Comparison of ENCODE assay signal across 1 cellular context in genomic region chr17:30378797-30379302, GRCh38.
A peak's percentile ranks its signal among the peaks of the same experiment; 100 is the strongest.
TF ChIP-seq lines count a peak whose summit lies in the region.

CPD (plus strand) TSS chr17:30378927; CDS start chr17:30378981, 54 bp downstream.

TF ChIP-seq in K562, 482 proteins besides CTCF, POLR2A, EP300 and RAD21 (continued from another document and continues in another):
- TF ChIP-seq, protein P1, sequence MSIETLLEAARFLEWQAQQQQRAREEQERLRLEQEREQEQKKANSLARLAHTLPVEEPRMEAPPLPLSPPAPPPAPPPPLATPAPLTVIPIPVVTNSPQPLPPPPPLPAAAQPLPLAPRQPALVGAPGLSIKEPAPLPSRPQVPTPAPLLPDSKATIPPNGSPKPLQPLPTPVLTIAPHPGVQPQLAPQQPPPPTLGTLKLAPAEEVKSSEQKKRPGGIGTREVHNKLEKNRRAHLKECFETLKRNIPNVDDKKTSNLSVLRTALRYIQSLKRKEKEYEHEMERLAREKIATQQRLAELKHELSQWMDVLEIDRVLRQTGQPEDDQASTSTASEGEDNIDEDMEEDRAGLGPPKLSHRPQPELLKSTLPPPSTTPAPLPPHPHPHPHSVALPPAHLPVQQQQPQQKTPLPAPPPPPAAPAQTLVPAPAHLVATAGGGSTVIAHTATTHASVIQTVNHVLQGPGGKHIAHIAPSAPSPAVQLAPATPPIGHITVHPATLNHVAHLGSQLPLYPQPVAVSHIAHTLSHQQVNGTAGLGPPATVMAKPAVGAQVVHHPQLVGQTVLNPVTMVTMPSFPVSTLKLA (conservative IDR thresholded peaks at IDR 0.05) = peak in 1 of 2 experiments; percentile 50; a peak in 1 of 4 replicates
- TF ChIP-seq RBBP5 (IDR thresholded peaks at IDR 0.05; ENCODE audit: borderline replicate concordance, insufficient read depth, low read length, poor library complexity, severe bottlenecking) (peak; percentile 69), PTBP1 (IDR thresholded peaks at IDR 0.05; ENCODE audit: low read depth, low read length) (no peak), RCOR1 (IDR thresholded peaks at IDR 0.05; ENCODE audit: borderline replicate concordance in 1 of 2, low read depth in 2 of 2, low read length in 2 of 2) (peak in 1 of 2 experiments; percentile 17; a peak in 1 of 4 replicates), GABPA (tag; conservative IDR thresholded peaks at IDR 0.05; ENCODE audit: low read depth) (peak; percentile 88), TRIM28 (IDR thresholded peaks at IDR 0.05) (no peak), ZNF12 (CRISPR knock-in tag; IDR thresholded peaks at IDR 0.05) (no peak), MAFK (IDR thresholded peaks at IDR 0.05; ENCODE audit: low read length) (no peak), SMAD1 (IDR thresholded peaks at IDR 0.05; ENCODE audit: low read depth, low read length, partially characterized antibody) (no peak), ZNF583 (CRISPR knock-in tag; IDR thresholded peaks at IDR 0.05) (0 out of 2 replicates have a peak, but pooled peaks have one; percentile 67), ZNF354B (CRISPR knock-in tag; IDR thresholded peaks at IDR 0.05) (no peak), SMARCA5 (IDR thresholded peaks at IDR 0.05) (no peak), GATAD2A (IDR thresholded peaks at IDR 0.05) (0 out of 2 replicates have a peak, but pooled peaks have one; percentile 17), HNRNPK (IDR thresholded peaks at IDR 0.05; ENCODE audit: low read depth, low read length, poor library complexity, severe bottlenecking) (no peak), PATZ1 (CRISPR knock-in tag; IDR thresholded peaks at IDR 0.05; ENCODE audit: borderline replicate concordance) (no peak), CBFA2T2 (conservative IDR thresholded peaks at IDR 0.05) (no peak), FUS (optimal IDR thresholded peaks at IDR 0.05; ENCODE audit: low read depth, low read length) (no peak), PHF8 (IDR thresholded peaks at IDR 0.05; ENCODE audit: borderline replicate concordance, low read length) (peak; percentile 79; the same call in 1 of the 2 replicates), ELF2 (CRISPR knock-in tag; IDR thresholded peaks at IDR 0.05) (0 out of 2 replicates have a peak, but pooled peaks have one; percentile 13), U2AF1 (optimal IDR thresholded peaks at IDR 0.05; ENCODE audit: low read depth, low read length) (peak; percentile 13), ATF1 (CRISPR knock-in tag; IDR thresholded peaks at IDR 0.05) (no peak), ATF1 (tag; IDR thresholded peaks at IDR 0.05) (peak; percentile 90), SRSF7 (optimal IDR thresholded peaks at IDR 0.05; ENCODE audit: low read depth, low read length) (no peak), ZNF384 (IDR thresholded peaks at IDR 0.05; ENCODE audit: low read depth, low read length) (no peak), ZNF592 (IDR thresholded peaks at IDR 0.05) (no peak), CTBP1 (IDR thresholded peaks at IDR 0.05; ENCODE audit: borderline replicate concordance) (peak; percentile 85), TBP (optimal IDR thresholded peaks at IDR 0.05; ENCODE audit: low read depth, low read length) (peak; percentile 65), WHSC1 (IDR thresholded peaks at IDR 0.05; ENCODE audit: low read length) (no peak), FOXA3 (CRISPR knock-in tag; conservative IDR thresholded peaks at IDR 0.05 in 1 of 2, IDR thresholded peaks at IDR 0.05 in 1 of 2) (no peak), POLR2B (IDR thresholded peaks at IDR 0.05; ENCODE audit: low read depth, partially characterized antibody) (peak; percentile 69), SLC30A9 (CRISPR knock-in tag; IDR thresholded peaks at IDR 0.05) (no peak), SP1 (CRISPR knock-in tag; IDR thresholded peaks at IDR 0.05) (peak; percentile 68; the same call in 1 of the 2 replicates), DNMT1 (IDR thresholded peaks at IDR 0.05) (no peak), ARID1B (IDR thresholded peaks at IDR 0.05) (no peak), RBM15 (IDR thresholded peaks at IDR 0.05; ENCODE audit: insufficient read depth, low read length) (no peak), BCOR (IDR thresholded peaks at IDR 0.05) (no peak), GTF2B (IDR thresholded peaks at IDR 0.05; ENCODE audit: extremely low read depth, insufficient read length) (no peak), FOXP1 (CRISPR knock-in tag; IDR thresholded peaks at IDR 0.05) (no peak), MCM2 (IDR thresholded peaks at IDR 0.05; ENCODE audit: low read depth) (no peak), TFAM (CRISPR knock-in tag; conservative IDR thresholded peaks at IDR 0.05) (no peak), LEF1 (IDR thresholded peaks at IDR 0.05) (no peak), LCOR (CRISPR knock-in tag; IDR thresholded peaks at IDR 0.05) (no peak), SMARCB1 (IDR thresholded peaks at IDR 0.05; ENCODE audit: insufficient read length, low read depth) (no peak), ZNF274 (IDR thresholded peaks at IDR 0.05; ENCODE audit: borderline replicate concordance, low read depth, low read length) (no peak), ZNF263 (CRISPR knock-in tag; IDR thresholded peaks at IDR 0.05; ENCODE audit: borderline replicate concordance) (no peak), ZNF75A (CRISPR knock-in tag; IDR thresholded peaks at IDR 0.05) (no peak), PHB (CRISPR knock-in tag; IDR thresholded peaks at IDR 0.05) (0 out of 2 replicates have a peak, but pooled peaks have one; percentile 30), ZNF282 (CRISPR knock-in tag; IDR thresholded peaks at IDR 0.05) (no peak), SOX6 (IDR thresholded peaks at IDR 0.05) (no peak)
- TF ChIP-seq, protein P2, sequence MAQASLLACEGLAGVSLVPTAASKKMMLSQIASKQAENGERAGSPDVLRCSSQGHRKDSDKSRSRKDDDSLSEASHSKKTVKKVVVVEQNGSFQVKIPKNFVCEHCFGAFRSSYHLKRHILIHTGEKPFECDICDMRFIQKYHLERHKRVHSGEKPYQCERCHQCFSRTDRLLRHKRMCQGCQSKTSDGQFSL (CRISPR knock-in tag; IDR thresholded peaks at IDR 0.05) = no peak
- TF ChIP-seq, protein P2 (tag; IDR thresholded peaks at IDR 0.05) = no peak
- TF ChIP-seq, protein P3, sequence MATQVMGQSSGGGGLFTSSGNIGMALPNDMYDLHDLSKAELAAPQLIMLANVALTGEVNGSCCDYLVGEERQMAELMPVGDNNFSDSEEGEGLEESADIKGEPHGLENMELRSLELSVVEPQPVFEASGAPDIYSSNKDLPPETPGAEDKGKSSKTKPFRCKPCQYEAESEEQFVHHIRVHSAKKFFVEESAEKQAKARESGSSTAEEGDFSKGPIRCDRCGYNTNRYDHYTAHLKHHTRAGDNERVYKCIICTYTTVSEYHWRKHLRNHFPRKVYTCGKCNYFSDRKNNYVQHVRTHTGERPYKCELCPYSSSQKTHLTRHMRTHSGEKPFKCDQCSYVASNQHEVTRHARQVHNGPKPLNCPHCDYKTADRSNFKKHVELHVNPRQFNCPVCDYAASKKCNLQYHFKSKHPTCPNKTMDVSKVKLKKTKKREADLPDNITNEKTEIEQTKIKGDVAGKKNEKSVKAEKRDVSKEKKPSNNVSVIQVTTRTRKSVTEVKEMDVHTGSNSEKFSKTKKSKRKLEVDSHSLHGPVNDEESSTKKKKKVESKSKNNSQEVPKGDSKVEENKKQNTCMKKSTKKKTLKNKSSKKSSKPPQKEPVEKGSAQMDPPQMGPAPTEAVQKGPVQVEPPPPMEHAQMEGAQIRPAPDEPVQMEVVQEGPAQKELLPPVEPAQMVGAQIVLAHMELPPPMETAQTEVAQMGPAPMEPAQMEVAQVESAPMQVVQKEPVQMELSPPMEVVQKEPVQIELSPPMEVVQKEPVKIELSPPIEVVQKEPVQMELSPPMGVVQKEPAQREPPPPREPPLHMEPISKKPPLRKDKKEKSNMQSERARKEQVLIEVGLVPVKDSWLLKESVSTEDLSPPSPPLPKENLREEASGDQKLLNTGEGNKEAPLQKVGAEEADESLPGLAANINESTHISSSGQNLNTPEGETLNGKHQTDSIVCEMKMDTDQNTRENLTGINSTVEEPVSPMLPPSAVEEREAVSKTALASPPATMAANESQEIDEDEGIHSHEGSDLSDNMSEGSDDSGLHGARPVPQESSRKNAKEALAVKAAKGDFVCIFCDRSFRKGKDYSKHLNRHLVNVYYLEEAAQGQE (CRISPR knock-in tag; IDR thresholded peaks at IDR 0.05; ENCODE audit: low read depth) = no peak
- TF ChIP-seq, protein P4, sequence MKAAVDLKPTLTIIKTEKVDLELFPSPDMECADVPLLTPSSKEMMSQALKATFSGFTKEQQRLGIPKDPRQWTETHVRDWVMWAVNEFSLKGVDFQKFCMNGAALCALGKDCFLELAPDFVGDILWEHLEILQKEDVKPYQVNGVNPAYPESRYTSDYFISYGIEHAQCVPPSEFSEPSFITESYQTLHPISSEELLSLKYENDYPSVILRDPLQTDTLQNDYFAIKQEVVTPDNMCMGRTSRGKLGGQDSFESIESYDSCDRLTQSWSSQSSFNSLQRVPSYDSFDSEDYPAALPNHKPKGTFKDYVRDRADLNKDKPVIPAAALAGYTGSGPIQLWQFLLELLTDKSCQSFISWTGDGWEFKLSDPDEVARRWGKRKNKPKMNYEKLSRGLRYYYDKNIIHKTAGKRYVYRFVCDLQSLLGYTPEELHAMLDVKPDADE (conservative IDR thresholded peaks at IDR 0.05; ENCODE audit: control insufficient read depth, low read depth, low read length) = 0 out of 2 replicates have a peak, but pooled peaks have one; percentile 21
- TF ChIP-seq, protein P5, sequence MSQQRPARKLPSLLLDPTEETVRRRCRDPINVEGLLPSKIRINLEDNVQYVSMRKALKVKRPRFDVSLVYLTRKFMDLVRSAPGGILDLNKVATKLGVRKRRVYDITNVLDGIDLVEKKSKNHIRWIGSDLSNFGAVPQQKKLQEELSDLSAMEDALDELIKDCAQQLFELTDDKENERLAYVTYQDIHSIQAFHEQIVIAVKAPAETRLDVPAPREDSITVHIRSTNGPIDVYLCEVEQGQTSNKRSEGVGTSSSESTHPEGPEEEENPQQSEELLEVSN (IDR thresholded peaks at IDR 0.05; ENCODE audit: borderline replicate concordance in 1 of 2, extremely low read depth in 1 of 2, insufficient read depth in 1 of 2, insufficient read length in 1 of 2, low read depth in 1 of 2, low read length in 1 of 2, poor library complexity in 1 of 2, severe bottlenecking in 1 of 2) = peak in 1 of 2 experiments; percentile 75
- TF ChIP-seq, protein P6, sequence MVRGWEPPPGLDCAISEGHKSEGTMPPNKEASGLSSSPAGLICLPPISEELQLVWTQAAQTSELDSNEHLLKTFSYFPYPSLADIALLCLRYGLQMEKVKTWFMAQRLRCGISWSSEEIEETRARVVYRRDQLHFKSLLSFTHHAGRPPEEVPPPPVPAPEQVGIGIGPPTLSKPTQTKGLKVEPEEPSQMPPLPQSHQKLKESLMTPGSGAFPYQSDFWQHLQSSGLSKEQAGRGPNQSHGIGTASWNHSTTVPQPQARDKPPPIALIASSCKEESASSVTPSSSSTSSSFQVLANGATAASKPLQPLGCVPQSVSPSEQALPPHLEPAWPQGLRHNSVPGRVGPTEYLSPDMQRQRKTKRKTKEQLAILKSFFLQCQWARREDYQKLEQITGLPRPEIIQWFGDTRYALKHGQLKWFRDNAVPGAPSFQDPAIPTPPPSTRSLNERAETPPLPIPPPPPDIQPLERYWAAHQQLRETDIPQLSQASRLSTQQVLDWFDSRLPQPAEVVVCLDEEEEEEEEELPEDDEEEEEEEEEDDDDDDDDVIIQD (CRISPR knock-in tag; IDR thresholded peaks at IDR 0.05) = no peak
